Comparison of ENCODE assay signal across 24 cellular contexts in genomic region chr7:29835718-29836117, GRCh38. TPM values are rescaled to one million over a fixed set of nuclear protein-coding genes. Genes with fewer than 3 reads are reported as not detected.
"Had no signal": no experiment of that assay in that cellular context is flagged by ENCODE, and none has a peak within 500 bp of the region (broad histone marks: within the 10 kb centered on the region; RNA-seq: fewer than 3 reads in every experiment).

No MANE protein-coding gene starts in this region.

- DNase-seq: cerebellar nuclear complex; colonic mucosa; cortex of kidney; effector CD8-positive, alpha-beta T cell; effector memory CD8-positive, alpha-beta T cell; endodermal cell; erythroblast; foreskin keratinocyte; heart right ventricle; hippocampal formation; left cardiac atrium; left lung; left ventricle myocardium superior; lower lobe of right lung; mesenchymal stem cell; mucosa of descending colon had no signal

- H3K4me1 ChIP-seq: colonic mucosa, foreskin keratinocyte, left lung, lower lobe of right lung had no signal

- H3K36me3 ChIP-seq: colonic mucosa, left lung, lower lobe of right lung had no signal

- H3K4me3 ChIP-seq: colonic mucosa, heart right ventricle, left lung, lower lobe of right lung, mucosa of descending colon had no signal

- H3K27ac Mint-ChIP-seq: dendritic cell treated with granulocyte-macrophage colony-stimulating factor and Interleukin-4, amounts not matched to agents 40 ng/mL and 50 ng/mL, for 4 days; effector memory CD8-positive, alpha-beta T cell; endodermal cell; mesothelial cell of epicardium had no signal

- H3K27ac ChIP-seq: colonic mucosa, epithelial cell of prostate, foreskin keratinocyte, heart right ventricle, left lung, lower lobe of right lung had no signal

- ATAC-seq: effector memory CD8-positive, alpha-beta T cell; esophagus mucosa; foreskin keratinocyte; heart right ventricle; left cardiac atrium; left lung; left ventricle myocardium superior; lower lobe of right lung; mucosa of descending colon had no signal

- H3K9me3 ChIP-seq: colonic mucosa, left lung, lower lobe of right lung, mucosa of descending colon had no signal

- H3K4me1 Mint-ChIP-seq: endodermal cell had no signal

- H3K9me3 Mint-ChIP-seq: dendritic cell treated with granulocyte-macrophage colony-stimulating factor and Interleukin-4, amounts not matched to agents 40 ng/mL and 50 ng/mL, for 4 days; effector memory CD8-positive, alpha-beta T cell had no signal

- H3K4me3 Mint-ChIP-seq: dendritic cell treated with granulocyte-macrophage colony-stimulating factor and Interleukin-4, amounts not matched to agents 40 ng/mL and 50 ng/mL, for 4 days; effector memory CD8-positive, alpha-beta T cell; endodermal cell; mesothelial cell of epicardium had no signal

- H3K27me3 ChIP-seq: colonic mucosa, heart right ventricle had no signal

RNA-seq across cellular contexts. Expression of gene WIPF3, which starts 29.4 kb away (rescaled TPM):
- total RNA-seq: dermis microvascular lymphatic vessel endothelial cell, glomerular endothelial cell, lung microvascular endothelial cell had no signal
- polyA plus RNA-seq: fibroblast of lung had no signal
